In genomic region chr3:147493666-147494065, GRCh38 we compare ENCODE assay signal across 18 cellular contexts.
A peak's percentile ranks its signal among the peaks of the same experiment; 100 is the strongest.
DNase-seq lines count a peak whose midpoint lies in the region; ATAC-seq lines count a peak whose summit lies in the region.
"Had no signal": no experiment of that assay in that cellular context is flagged by ENCODE, and none has a peak within 500 bp of the region (broad histone marks: within the 10 kb centered on the region; RNA-seq: fewer than 3 reads in every experiment).

No MANE protein-coding gene starts in this region.

- H3K4me3 ChIP-seq in SK-N-MC = no peak overlapping the region
- H3K4me3 ChIP-seq: GM23248, Peyer's patch had no signal

- no peaks in the 10 kb centered on the region for H3K36me3 ChIP-seq in SK-N-MC (ENCODE audit: insufficient read depth, low read length)
- H3K36me3 ChIP-seq: Peyer's patch had no signal

- H3K9me3 ChIP-seq in SK-N-MC (ENCODE audit: low read depth, low read length) = no peaks in the 10 kb centered on the region
- H3K9me3 ChIP-seq: Peyer's patch had no signal

- H3K9ac ChIP-seq in SK-N-MC (ENCODE audit: insufficient read length) = no peak overlapping the region
- H3K9ac ChIP-seq: GM23248 had no signal

- H3K27ac ChIP-seq in SK-N-MC = no peak overlapping the region
- H3K27ac ChIP-seq: GM23248, Peyer's patch had no signal

- peak; percentile 77 for DNase-seq in COLO829 (ENCODE audit: low spot score)
- DNase-seq in H4 (ENCODE audit: low spot score) = peak; percentile 9
- DNase-seq in NCI-H2081 treated with DMSO at 0.1 percent for 48 hours (lab: John Stamatoyannopoulos, UW) = peak; percentile 26
- DNase-seq in SK-N-MC (ENCODE audit: low read depth, low spot score) = peak; percentile 44
- no peak for DNase-seq in glomerular visceral epithelial cell (ENCODE audit: extremely low spot score)
- DNase-seq: CD8-positive, alpha-beta memory T cell; DMS79 treated with DMSO at 0.1 percent for 48 hours; GDM1; GM23248; MV-4-11; NCI-H1694 treated with DMSO at 0.1 percent for 48 hours; NCI-H2227 treated with DMSO at 0.1 percent for 48 hours; NCI-H774; Peyer's patch; Right ventricle myocardium superior had no signal

- ATAC-seq in GM19023 (IDR thresholded peaks at IDR 0.05; ENCODE audit: unreplicated experiment) = no peak
- ATAC-seq in esophagus mucosa = no peak
- no peak for ATAC-seq in HG03342 (IDR thresholded peaks at IDR 0.05; ENCODE audit: unreplicated experiment)
